ENCODE assay signal across 8 cellular contexts in the genomic region with DNA sequence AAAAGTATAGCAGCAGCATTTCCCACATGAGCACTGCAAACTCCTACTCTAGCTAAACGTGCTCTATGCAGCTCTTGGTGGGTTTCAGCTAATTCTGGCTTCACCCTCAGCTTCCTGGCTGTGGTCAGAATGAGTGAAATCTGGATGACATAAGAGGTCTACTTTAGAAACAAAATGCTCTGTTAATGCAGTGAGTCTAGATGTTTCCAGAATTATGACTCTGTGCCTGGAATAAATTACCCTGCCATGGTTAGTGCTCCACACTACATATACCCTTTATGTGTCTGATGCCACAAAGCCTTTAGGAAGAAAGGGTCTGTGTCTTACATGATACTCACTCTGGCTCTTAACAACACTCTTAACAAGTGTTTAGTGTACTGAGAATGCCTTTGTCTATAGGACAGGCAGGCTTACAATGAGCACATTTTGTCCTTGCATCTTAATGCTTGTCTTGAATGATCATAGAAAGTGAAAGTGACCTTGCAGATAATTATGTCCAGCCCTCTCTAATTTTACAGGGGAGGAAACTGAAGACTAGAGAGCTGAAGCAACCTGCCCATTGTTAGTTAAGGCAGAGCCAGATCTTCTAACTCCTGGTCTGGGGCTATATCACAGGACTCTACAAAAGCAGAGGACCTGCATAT. TPM values are rescaled to one million over a fixed set of nuclear protein-coding genes. Genes with fewer than 3 reads are reported as not detected.
A peak's percentile ranks its signal among the peaks of the same experiment; 100 is the strongest.
DNase-seq lines count a peak whose midpoint lies in the region; ATAC-seq lines count a peak whose summit lies in the region.

No MANE protein-coding gene starts in this region.

- peaks cover 63% of the 10 kb centered on the region for H3K4me1 Mint-ChIP-seq in activated CD4-positive, alpha-beta memory T cell treated with anti-CD3 and anti-CD28 coated beads, Interleukin-2, amount 10 ng/mL, durations not matched to agents 7 days and 5 days

- no peaks in the 10 kb centered on the region for H3K9me3 ChIP-seq in BLaER1

- peak; percentile 87 for ATAC-seq in HG03378 (IDR thresholded peaks at IDR 0.05; ENCODE audit: unreplicated experiment)

- peak overlapping the region; percentile 33 for H3K27ac ChIP-seq in BLaER1

- no peak overlapping the region; the same call in 1 of the 2 replicates for H3K4me3 ChIP-seq in BLaER1

- H3K4me2 ChIP-seq in BLaER1, result peak overlapping the region; percentile 72

- peaks cover 20% of the 10 kb centered on the region for H3K36me3 ChIP-seq in BLaER1

- H3K4me1 ChIP-seq in BLaER1, result peaks cover 62% of the 10 kb centered on the region

- H3K9ac ChIP-seq in BLaER1, result peak overlapping the region; percentile 15; the same call in 1 of the 2 replicates

- H3K9me3 Mint-ChIP-seq in activated CD4-positive, alpha-beta memory T cell treated with anti-CD3 and anti-CD28 coated beads, Interleukin-2, amount 10 ng/mL, durations not matched to agents 7 days and 5 days, result no peaks in the 10 kb centered on the region

- H3K4me3 Mint-ChIP-seq in activated CD4-positive, alpha-beta memory T cell treated with anti-CD3 and anti-CD28 coated beads, Interleukin-2, amount 10 ng/mL, durations not matched to agents 7 days and 5 days, result peak overlapping the region; percentile 7

- POLR2A ChIA-PET in activated CD4-positive, alpha-beta memory T cell treated with anti-CD3 and anti-CD28 coated beads, Interleukin-2, amount 10 ng/mL, durations not matched to agents 7 days and 5 days (lab: Charles Lee), result interaction anchor here (1.0 to 10.7 kb wide), 8 partner anchors 8 to 77 kb away, joined by 3 to 71 read pairs (median 6); a partner anchor contains a TSS

- peaks cover 86% of the 10 kb centered on the region for H3K36me3 Mint-ChIP-seq in activated CD4-positive, alpha-beta memory T cell treated with anti-CD3 and anti-CD28 coated beads, Interleukin-2, amount 10 ng/mL, durations not matched to agents 7 days and 5 days (ENCODE audit: low read depth)

- H3K27ac Mint-ChIP-seq in activated CD4-positive, alpha-beta memory T cell treated with anti-CD3 and anti-CD28 coated beads, Interleukin-2, amount 10 ng/mL, durations not matched to agents 7 days and 5 days, result peak overlapping the region; percentile 76

- peak; percentile 21 for DNase-seq in GM19238 (ENCODE audit: insufficient read length, low spot score)
- peak; percentile 60 for DNase-seq in activated CD4-positive, alpha-beta memory T cell treated with anti-CD3 and anti-CD28 coated beads, Interleukin-2, amount 10 ng/mL, durations not matched to agents 7 days and 5 days
- no peak for DNase-seq in SW 1271 (lab: John Stamatoyannopoulos, UW)
- DNase-seq in NCI-H1436 treated with DMSO at 0.1 percent for 48 hours (lab: John Stamatoyannopoulos, UW), result no peak
- DNase-seq in iPS-NIHi11 (ENCODE audit: low spot score), result no peak
- no peak for DNase-seq in putamen (ENCODE audit: low spot score)

- CTCF ChIA-PET in activated CD4-positive, alpha-beta memory T cell treated with anti-CD3 and anti-CD28 coated beads, Interleukin-2, amount 10 ng/mL, durations not matched to agents 7 days and 5 days (lab: Charles Lee), result interaction anchor here (0.7 to 2.9 kb wide), 9 partner anchors 8 to 118 kb away, joined by 3 to 17 read pairs (median 8); no protein-coding TSS in a partner anchor

- H3K27me3 ChIP-seq in BLaER1, result no peaks in the 10 kb centered on the region

- no peaks in the 10 kb centered on the region for H3K27me3 Mint-ChIP-seq in activated CD4-positive, alpha-beta memory T cell treated with anti-CD3 and anti-CD28 coated beads, Interleukin-2, amount 10 ng/mL, durations not matched to agents 7 days and 5 days

- no peaks in the 10 kb centered on the region for H4K20me1 ChIP-seq in BLaER1

RNA-seq across cellular contexts. Expression of a gene that starts 9.2 kb away (rescaled TPM):
- 100 to 1,000 TPM; 631 to 641 TPM for total RNA-seq in activated CD4-positive, alpha-beta memory T cell treated with anti-CD3 and anti-CD28 coated beads, Interleukin-2, amount 10 ng/mL, durations not matched to agents 7 days and 5 days

RNA-seq across cellular contexts. Expression of a gene that starts 52.4 kb away (rescaled TPM):
- 100 to 1,000 TPM; 504 to 539 TPM for total RNA-seq in activated CD4-positive, alpha-beta memory T cell treated with anti-CD3 and anti-CD28 coated beads, Interleukin-2, amount 10 ng/mL, durations not matched to agents 7 days and 5 days

Comparison
In these comparisons a context has a peak if more than half of its experiments do, and no peak if none do; other contexts are left out.
1. DNase-seq: peak in GM19238 (single experiment) and activated CD4-positive, alpha-beta memory T cell treated with anti-CD3 and anti-CD28 coated beads, Interleukin-2, amount 10 ng/mL, durations not matched to agents 7 days and 5 days (single experiment); none in SW 1271 (0 of 2), NCI-H1436 treated with DMSO at 0.1 percent for 48 hours (single experiment), iPS-NIHi11 (single experiment) and putamen (single experiment).